18 cellular contexts compared by ENCODE assay signal in genomic region chr2:46387886-46388515, GRCh38.
DNase-seq lines count a peak whose midpoint lies in the region; ATAC-seq and TF ChIP-seq lines count a peak whose summit lies in the region.
"Had no signal": no experiment of that assay in that cellular context is flagged by ENCODE, and none has a peak within 500 bp of the region (broad histone marks: within the 10 kb centered on the region; RNA-seq: fewer than 3 reads in every experiment).

No MANE protein-coding gene starts in this region.

- TF ChIP-seq CTCF in ascending aorta (IDR thresholded peaks at IDR 0.05) (no peak), lower lobe of right lung (IDR thresholded peaks at IDR 0.05) (no peak)

- peak overlapping the region; percentile 21 to 34 for H3K27ac ChIP-seq in ascending aorta
- peak overlapping the region; percentile 6 for H3K27ac ChIP-seq in lower lobe of right lung
- peak overlapping the region; percentile 65 for H3K27ac ChIP-seq in subcutaneous abdominal adipose tissue (ENCODE audit: low read depth, low read length)
- H3K27ac ChIP-seq: foreskin keratinocyte, GM23248 had no signal

- H3K4me1 ChIP-seq in ascending aorta (peaks cover 4 to 15% of the 10 kb centered on the region in 2 donors), lower lobe of right lung (peaks cover 21% of the 10 kb centered on the region), subcutaneous abdominal adipose tissue (ENCODE audit: control insufficient read depth in 5 of 5, insufficient read depth in 5 of 5, low read length in 5 of 5) (peaks cover 13 to 33% (median 26%) of the 10 kb centered on the region in 5 donors)

- H3K9me3 ChIP-seq in ascending aorta (no peaks in the 10 kb centered on the region), lower lobe of right lung (no peaks in the 10 kb centered on the region), subcutaneous abdominal adipose tissue (ENCODE audit: control insufficient read depth in 5 of 5, low read length in 5 of 5) (no peaks in the 10 kb centered on the region)

- no peak overlapping the region for H3K4me3 ChIP-seq in ascending aorta
- H3K4me3 ChIP-seq in lower lobe of right lung: no peak overlapping the region
- H3K4me3 ChIP-seq in subcutaneous abdominal adipose tissue (ENCODE audit: low read depth in 1 of 5, low read length in 5 of 5): no peak overlapping the region
- H3K4me3 ChIP-seq: GM12878, GM23248 had no signal

- ATAC-seq in lower lobe of right lung (no peak), GM21825 (IDR thresholded peaks at IDR 0.05; ENCODE audit: unreplicated experiment) (no peak), GM19324 (IDR thresholded peaks at IDR 0.05; ENCODE audit: low FRiP score, unreplicated experiment) (no peak), GM19397 (IDR thresholded peaks at IDR 0.05; ENCODE audit: unreplicated experiment) (no peak)
- ATAC-seq: foreskin keratinocyte, GM12878 had no signal

- intact Hi-C loops in ascending aorta (cut with DNase I): loop anchor here (1.0 to 5.0 kb wide), 3 partner anchors 21 to 396 kb away; no protein-coding TSS in a partner anchor
- intact Hi-C loops in lower lobe of right lung (cut with DNase I): no loop called here

- DNase-seq in RPMI7951 (ENCODE audit: low read depth): peak; percentile 15
- DNase-seq in ascending aorta (ENCODE audit: low spot score in 2 of 2): peak in 1 of 2 donors; percentile 42
- DNase-seq in lower lobe of right lung: no peak
- DNase-seq: activated B cell treated with CpG ODN at 0.5 μM for 24 hours; activated gamma-delta T cell treated with Interleukin-2 at 50 U/mL for 16 hours; amniotic stem cell; foreskin keratinocyte; GM23248; mesendoderm; NCI-H1930; retina; SIG-M5; stimulated activated CD4-positive, alpha-beta T cell treated with anti-CD3 and anti-CD28 coated beads, Interleukin-1b, Interleukin-23, amount 100 ng/mL, for 48 hours had no signal

- H3K27me3 ChIP-seq in ascending aorta: no peaks in the 10 kb centered on the region
- no peaks in the 10 kb centered on the region for H3K27me3 ChIP-seq in lower lobe of right lung (ENCODE audit: low read depth)
- H3K27me3 ChIP-seq in subcutaneous abdominal adipose tissue (ENCODE audit: control insufficient read depth in 5 of 5, insufficient read depth in 4 of 5, low read length in 5 of 5): no peaks in the 10 kb centered on the region
- H3K27me3 ChIP-seq: foreskin keratinocyte had no signal

- peaks cover 19 to 37% of the 10 kb centered on the region in 2 donors for H3K36me3 ChIP-seq in ascending aorta
- H3K36me3 ChIP-seq in lower lobe of right lung: peaks cover 58% of the 10 kb centered on the region
- peaks cover 0 to 50% (median 46%) of the 10 kb centered on the region in 5 donors for H3K36me3 ChIP-seq in subcutaneous abdominal adipose tissue (ENCODE audit: control insufficient read depth in 5 of 5, insufficient read depth in 5 of 5, low read length in 5 of 5)

- H3K9ac ChIP-seq in subcutaneous abdominal adipose tissue (ENCODE audit: low read length in 5 of 5): no peak overlapping the region
- H3K9ac ChIP-seq: GM23248 had no signal

Comparison
In these comparisons a context has a peak if more than half of its experiments do, and no peak if none do; other contexts are left out.
1. H3K27ac ChIP-seq: peak in every context shown above with its lines; median percentile 65 in subcutaneous abdominal adipose tissue; 28 in ascending aorta; 6 in lower lobe of right lung.